1 cellular context compared by ENCODE assay signal in genomic region chr5:33440482-33441240, GRCh38.
A peak's percentile ranks its signal among the peaks of the same experiment; 100 is the strongest.
TF ChIP-seq lines count a peak whose summit lies in the region.

Gene TARS1 (plus strand): TSS chr5:33440965. CDS start chr5:33441087, 122 bp downstream.

TF ChIP-seq in GM12878, 131 proteins besides CTCF, POLR2A, EP300 and RAD21 (continued from another document and continues in another):
- TF ChIP-seq ZNF687 (IDR thresholded peaks at IDR 0.05): no peak
- no peak for TF ChIP-seq ZBTB4 (CRISPR knock-in tag; IDR thresholded peaks at IDR 0.05)
- no peak for TF ChIP-seq WRNIP1 (IDR thresholded peaks at IDR 0.05; ENCODE audit: borderline replicate concordance, low read depth, low read length)
- no peak; the same call in 1 of the 2 replicates for TF ChIP-seq FOXM1 (IDR thresholded peaks at IDR 0.05; ENCODE audit: low read depth, low read length)
- peak; percentile 82 for TF ChIP-seq CREM (IDR thresholded peaks at IDR 0.05; ENCODE audit: low read depth)
- no peak for TF ChIP-seq SMARCA5 (IDR thresholded peaks at IDR 0.05)
- peak; percentile 27 for TF ChIP-seq RELA (IDR thresholded peaks at IDR 0.05; ENCODE audit: borderline replicate concordance, partially characterized antibody)
- peak; percentile 72 for TF ChIP-seq ATF7 (IDR thresholded peaks at IDR 0.05; ENCODE audit: low read depth)
- TF ChIP-seq MTA3 (IDR thresholded peaks at IDR 0.05; ENCODE audit: borderline replicate concordance, low read length): no peak
- no peak for TF ChIP-seq STAT3 (IDR thresholded peaks at IDR 0.05; ENCODE audit: low read depth, low read length)
- TF ChIP-seq ELK1 (IDR thresholded peaks at IDR 0.05; ENCODE audit: low read depth, low read length): 0 out of 2 replicates have a peak, but pooled peaks have one; percentile 53
- TF ChIP-seq SREBF2 (IDR thresholded peaks at IDR 0.05; ENCODE audit: low read length): no peak
- no peak for TF ChIP-seq BRCA1 (IDR thresholded peaks at IDR 0.05; ENCODE audit: low read depth, low read length)
- TF ChIP-seq MEF2B (IDR thresholded peaks at IDR 0.05; ENCODE audit: partially characterized antibody, poor library complexity, severe bottlenecking): no peak
- TF ChIP-seq BHLHE40 (IDR thresholded peaks at IDR 0.05; ENCODE audit: borderline replicate concordance in 1 of 2, low read depth in 2 of 2, low read length in 1 of 2): peak; percentile 2 to 14; a peak in 2 of 4 replicates
- TF ChIP-seq SIN3A (IDR thresholded peaks at IDR 0.05; ENCODE audit: low read depth, low read length): no peak
- TF ChIP-seq RELB (IDR thresholded peaks at IDR 0.05; ENCODE audit: low read depth): peak; percentile 10
- TF ChIP-seq NRF1 (conservative IDR thresholded peaks at IDR 0.05; ENCODE audit: low read depth, low read length): peak; percentile 63
- no peak for TF ChIP-seq CEBPZ (IDR thresholded peaks at IDR 0.05; ENCODE audit: low read depth, low read length)
- TF ChIP-seq ATF2 (IDR thresholded peaks at IDR 0.05; ENCODE audit: low read length): no peak; the same call in 1 of the 2 replicates
- no peak for TF ChIP-seq ZNF622 (IDR thresholded peaks at IDR 0.05)
- TF ChIP-seq HDGF (IDR thresholded peaks at IDR 0.05): peak; percentile 94
- TF ChIP-seq PKNOX1 (IDR thresholded peaks at IDR 0.05): peak; percentile 76; the same call in 1 of the 2 replicates
- no peak for TF ChIP-seq BCLAF1 (IDR thresholded peaks at IDR 0.05)
- peak; percentile 86 to 88 for TF ChIP-seq IKZF2 (IDR thresholded peaks at IDR 0.05)
- no peak for TF ChIP-seq ZNF274 (IDR thresholded peaks at IDR 0.05; ENCODE audit: insufficient read depth, insufficient read length)
- 0 out of 2 replicates have a peak, but pooled peaks have one; percentile 3 for TF ChIP-seq IRF4 (IDR thresholded peaks at IDR 0.05; ENCODE audit: low read depth, low read length)
- no peak for TF ChIP-seq KAT2A (conservative IDR thresholded peaks at IDR 0.05; ENCODE audit: control insufficient read depth, low read depth, low read length)
- TF ChIP-seq CBX3 (IDR thresholded peaks at IDR 0.05; ENCODE audit: borderline replicate concordance, low read depth): no peak
- no peak for TF ChIP-seq IRF5 (IDR thresholded peaks at IDR 0.05; ENCODE audit: borderline replicate concordance)
- TF ChIP-seq PBX3 (IDR thresholded peaks at IDR 0.05; ENCODE audit: insufficient replicate concordance, low read depth, low read length): no peak
- no peak for TF ChIP-seq MTA2 (IDR thresholded peaks at IDR 0.05; ENCODE audit: low read depth)
